Comparison of ENCODE assay signal across 8 cellular contexts in genomic region chr1:52725903-52726264, GRCh38. TPM values are rescaled to one million over a fixed set of nuclear protein-coding genes. Genes with fewer than 3 reads are reported as not detected.
A peak's percentile ranks its signal among the peaks of the same experiment; 100 is the strongest.
DNase-seq lines count a peak whose midpoint lies in the region; ATAC-seq, FAIRE-seq and TF ChIP-seq lines count a peak whose summit lies in the region.

No MANE protein-coding gene starts in this region.

- no peak for TF ChIP-seq POLR2A in breast epithelium (IDR thresholded peaks at IDR 0.05)

- H2BK120ac ChIP-seq in mesendoderm (ENCODE audit: low read depth, low read length), result no peak overlapping the region

- peak overlapping the region; percentile 83 to 91 for H3K27ac ChIP-seq in breast epithelium
- no peak overlapping the region for H3K27ac ChIP-seq in mesendoderm (ENCODE audit: low read depth, low read length)
- H3K27ac ChIP-seq in urinary bladder (ENCODE audit: low read depth), result no peak overlapping the region
- no peak overlapping the region for H3K27ac ChIP-seq in small intestine (ENCODE audit: low read depth in 1 of 2, low read length in 1 of 2)

- H3K27ac Mint-ChIP-seq in activated naive CD4-positive, alpha-beta T cell treated with anti-CD3 and anti-CD28 coated beads for 36 hours, result no peak overlapping the region

- no peak overlapping the region for H2BK15ac ChIP-seq in mesendoderm (replicated peaks; ENCODE audit: low read depth)

- no peak overlapping the region for H4K8ac ChIP-seq in mesendoderm (ENCODE audit: low read depth, low read length)

- peaks cover 33% of the 10 kb centered on the region for H3K4me1 Mint-ChIP-seq in activated naive CD4-positive, alpha-beta T cell treated with anti-CD3 and anti-CD28 coated beads for 36 hours (ENCODE audit: low read depth)

- H3K27me3 Mint-ChIP-seq in activated naive CD4-positive, alpha-beta T cell treated with anti-CD3 and anti-CD28 coated beads for 36 hours (ENCODE audit: low read depth), result no peaks in the 10 kb centered on the region

- no peak overlapping the region for H2AK5ac ChIP-seq in mesendoderm (ENCODE audit: low read length)

- H3K56ac ChIP-seq in mesendoderm (ENCODE audit: low read length), result peak overlapping the region; percentile 54

- H3K4me2 ChIP-seq in mesendoderm (ENCODE audit: low read length), result peak overlapping the region; percentile 18

- H3K4me3 Mint-ChIP-seq in activated naive CD4-positive, alpha-beta T cell treated with anti-CD3 and anti-CD28 coated beads for 36 hours, result peak overlapping the region; percentile 85

- H4K5ac ChIP-seq in mesendoderm (ENCODE audit: low read length), result peak overlapping the region; percentile 81

- H3K27me3 ChIP-seq in breast epithelium (no peaks in the 10 kb centered on the region), mesendoderm (ENCODE audit: insufficient read depth, low read length, poor library complexity) (no peaks in the 10 kb centered on the region), small intestine (ENCODE audit: control insufficient read depth in 2 of 2, insufficient read depth in 2 of 2, low read length in 2 of 2) (no peaks in the 10 kb centered on the region)

- H3K9me3 ChIP-seq in breast epithelium, result no peaks in the 10 kb centered on the region
- no peaks in the 10 kb centered on the region for H3K9me3 ChIP-seq in small intestine (ENCODE audit: control insufficient read depth, low read depth)

- peak overlapping the region; percentile 49 for H3K9ac ChIP-seq in mesendoderm (ENCODE audit: low read length)

- H2BK5ac ChIP-seq in mesendoderm (ENCODE audit: low read length), result no peak overlapping the region

- peaks cover 10% of the 10 kb centered on the region for H3K79me1 ChIP-seq in mesendoderm (ENCODE audit: low read length)

- H3K4me3 ChIP-seq in breast epithelium (peak overlapping the region; percentile 76 to 90 (median 84)), mesendoderm (ENCODE audit: low read length) (no peak overlapping the region), urinary bladder (ENCODE audit: low read depth, low read length) (peak overlapping the region; percentile 76), small intestine (ENCODE audit: low read depth in 1 of 2, low read length in 2 of 2) (peak overlapping the region in 1 of 2 donors; percentile 96)

- H3K9me3 Mint-ChIP-seq in activated naive CD4-positive, alpha-beta T cell treated with anti-CD3 and anti-CD28 coated beads for 36 hours, result no peaks in the 10 kb centered on the region

- 100% methylated on average over 1 of the region's 6 CpGs for WGBS in mesendoderm (ENCODE audit: extremely low coverage, insufficient coverage, low lambda C conversion rate)
- 5% methylated on average over 5 of the region's 6 CpGs for WGBS in urinary bladder
- WGBS in small intestine, 3 donors, result 3 to 7% (median 5%) methylated on average over 5 to 6 of the region's 6 CpGs

- intact Hi-C loops in activated naive CD4-positive, alpha-beta T cell treated with anti-CD3 and anti-CD28 coated beads for 36 hours (cut with micrococcal nuclease), result loop anchor here (1.0 to 10.0 kb wide), 6 partner anchors 23 to 671 kb away; partner anchors contain the start of genes BTF3L4, CC2D1B, CPT2 and ECHDC2
- intact Hi-C loops in breast epithelium (cut with DNase I; ENCODE audit: low total_unique reads), result no loop called here

- TF ChIP-seq CTCF in breast epithelium (IDR thresholded peaks at IDR 0.05), result no peak

- CTCF ChIA-PET in activated naive CD4-positive, alpha-beta T cell treated with anti-CD3 and anti-CD28 coated beads for 36 hours (lab: Charles Lee), result interaction anchor here (0.5 kb wide), 1 partner anchor 285 kb away, joined by 3 read pairs; no protein-coding TSS in a partner anchor

- H3K36me3 ChIP-seq in breast epithelium, result no peaks in the 10 kb centered on the region
- H3K36me3 ChIP-seq in mesendoderm (ENCODE audit: control insufficient read depth, insufficient read depth, low read length), result no peaks in the 10 kb centered on the region
- H3K36me3 ChIP-seq in urinary bladder (ENCODE audit: insufficient read depth), result no peaks in the 10 kb centered on the region
- no peaks in the 10 kb centered on the region for H3K36me3 ChIP-seq in small intestine (ENCODE audit: control insufficient read depth in 2 of 2, insufficient read depth in 2 of 2, low read length in 2 of 2)

- ATAC-seq in GM18498 (IDR thresholded peaks at IDR 0.05; ENCODE audit: unreplicated experiment), result no peak

- H3K23ac ChIP-seq in mesendoderm (ENCODE audit: low read length), result no peak overlapping the region

- DNase-seq in activated naive CD4-positive, alpha-beta T cell treated with anti-CD3 and anti-CD28 coated beads for 36 hours, result no peak
- DNase-seq in activated naive CD4-positive, alpha-beta T cell (lab: John Stamatoyannopoulos, UW), result no peak
- no peak for DNase-seq in breast epithelium (ENCODE audit: low spot score in 2 of 2)
- no peak for DNase-seq in mesendoderm
- no peak for DNase-seq in stimulated activated CD4-positive, alpha-beta T cell treated with anti-CD3 and anti-CD28 coated beads, Interleukin-12 subunit alpha, Interleukin-12 subunit beta, amount 100 ng/mL, for 4 hours
- DNase-seq in small intestine, result no peak

- H3K36me3 Mint-ChIP-seq in activated naive CD4-positive, alpha-beta T cell treated with anti-CD3 and anti-CD28 coated beads for 36 hours (ENCODE audit: low read depth), result no peaks in the 10 kb centered on the region

- peaks cover 7% of the 10 kb centered on the region for H3K79me2 ChIP-seq in mesendoderm (ENCODE audit: control insufficient read depth, insufficient read depth, low read length)

- no peak overlapping the region for H3K18ac ChIP-seq in mesendoderm (ENCODE audit: low read length)

- H3K4ac ChIP-seq in mesendoderm (ENCODE audit: low read depth, low read length), result no peak overlapping the region

- FAIRE-seq in small intestine (lab: Jason Lieb, UNC), result no peak

- H3K4me1 ChIP-seq in breast epithelium (peaks cover 0 to 4% of the 10 kb centered on the region in 2 donors), mesendoderm (ENCODE audit: control insufficient read depth, low read depth, low read length) (no peaks in the 10 kb centered on the region), urinary bladder (ENCODE audit: insufficient read depth) (no peaks in the 10 kb centered on the region), small intestine (ENCODE audit: control insufficient read depth in 2 of 2, insufficient read depth in 1 of 2, low read depth in 1 of 2, low read length in 1 of 2) (peaks cover 0 to 2% of the 10 kb centered on the region in 2 donors)

RNA-seq across cellular contexts. Expression of gene ZYG11B, which starts 0.4 kb away (rescaled TPM):
- 10 to 100 TPM; 10.7 to 11.6 TPM for total RNA-seq in activated naive CD4-positive, alpha-beta T cell treated with anti-CD3 and anti-CD28 coated beads for 36 hours
- 10 to 100 TPM; 38.7 to 47.6 (median 47.4) TPM for total RNA-seq in breast epithelium
- 8.4 TPM for polyA plus RNA-seq in mesendoderm (2013, experiment 1 of 2)
- polyA plus RNA-seq in mesendoderm (2013, experiment 2 of 2), result 8.4 TPM
- total RNA-seq in urinary bladder, result 70.2 TPM
- polyA plus RNA-seq in urinary bladder, result 14.2 TPM
- 1 to 10 TPM; 3.6 to 6.0 (median 5.1) TPM for polyA plus RNA-seq in small intestine

RNA-seq across cellular contexts. Expression of gene COA7, which starts 27.7 kb away (rescaled TPM):
- 10 to 100 TPM; 11.4 to 11.7 TPM for total RNA-seq in activated naive CD4-positive, alpha-beta T cell treated with anti-CD3 and anti-CD28 coated beads for 36 hours
- 10 to 100 TPM in 1 of 3 donors, 1 to 10 TPM in 2; 7.4 to 12.8 (median 9.8) TPM for total RNA-seq in breast epithelium
- 21.1 TPM for polyA plus RNA-seq in mesendoderm (2013, experiment 1 of 2)
- 22.1 TPM for polyA plus RNA-seq in mesendoderm (2013, experiment 2 of 2)
- 7.9 TPM for total RNA-seq in urinary bladder
- 9.4 TPM for polyA plus RNA-seq in urinary bladder
- polyA plus RNA-seq in small intestine, result 10 to 100 TPM; 11.6 to 14.0 (median 13.8) TPM

Comparison
In these comparisons a context has a peak if more than half of its experiments do, and no peak if none do; other contexts are left out.
1. H3K27ac ChIP-seq: peak in breast epithelium (2 of 2); none in mesendoderm (single experiment), urinary bladder (single experiment) and small intestine (0 of 2).